In genomic region chr2:41544709-41545108, GRCh38 we compare ENCODE assay signal across 37 cellular contexts.
"Had no signal": no experiment of that assay in that cellular context is flagged by ENCODE, and none has a peak within 500 bp of the region (broad histone marks: within the 10 kb centered on the region; RNA-seq: fewer than 3 reads in every experiment).

No MANE protein-coding gene starts in this region.

- H3K4me3 ChIP-seq: adrenal gland, body of pancreas, breast epithelium had no signal

- H3K27ac Mint-ChIP-seq: activated B cell treated with CpG ODN at 0.5 μM for 24 hours; activated CD4-positive, alpha-beta memory T cell treated with anti-CD3 and anti-CD28 coated beads for 36 hours; activated CD4-positive, alpha-beta T cell treated with anti-CD3 and anti-CD28 coated beads, Interleukin-2, amount 10 ng/mL, durations not matched to agents 24 days and 14 days; activated CD8-positive, alpha-beta T cell treated with anti-CD3 and anti-CD28 coated beads for 36 hours; activated naive CD4-positive, alpha-beta T cell treated with anti-CD3 and anti-CD28 coated beads for 36 hours; activated naive CD4-positive, alpha-beta T cell treated with anti-CD3 and anti-CD28 coated beads, Interleukin-2, amount 50 U/mL, for 72 hours; activated naive CD8-positive, alpha-beta T cell treated with anti-CD3 and anti-CD28 coated beads, Interleukin-2, amount 10 ng/mL, durations not matched to agents 7 days and 5 days; activated T-cell treated with anti-CD3 and anti-CD28 coated beads, Interleukin-2, amount 50 U/mL, for 72 hours; activated T-helper 1 cell treated with anti-CD3 and anti-CD28 coated beads, Interleukin-12 subunit alpha, Interleukin-12 subunit beta, Interleukin-2, Interleukin-4 antibody, amounts not matched to agents 30 ng/mL and 10 ng/mL and 1 ng/mL, durations not matched to agents 14 hours and 24 hours and 36 hours; activated T-helper 17 cell treated with anti-CD3 and anti-CD28 coated beads, Interleukin-2, amount 50 U/mL, for 72 hours; T-helper 1 cell treated with Interleukin-12 subunit alpha and Interleukin-12 subunit beta and Interleukin-4 antibody, amounts not matched to agents 30 μg/mL and 1 μg/mL, for 36 hours; T-helper 2 cell treated with Interferon-gamma antibody and Interleukin-4, amounts not matched to agents 5 μg/mL and 100 μg/mL, for 36 hours had no signal

- H3K27ac ChIP-seq: adrenal gland, body of pancreas, brain microvascular endothelial cell, breast epithelium, VCaP had no signal

- H3K9me3 ChIP-seq: adrenal gland, body of pancreas, breast epithelium had no signal

- ATAC-seq: activated CD8-positive, alpha-beta T cell treated with anti-CD3 and anti-CD28 coated beads for 36 hours; activated naive CD4-positive, alpha-beta T cell treated with anti-CD3 and anti-CD28 coated beads, Interleukin-2, amount 50 U/mL, for 72 hours; activated T-cell treated with anti-CD3 and anti-CD28 coated beads, Interleukin-2, amount 50 U/mL, for 4 hours; activated T-cell treated with anti-CD3 and anti-CD28 coated beads, Interleukin-2, amount 50 U/mL, for 72 hours; activated T-helper 17 cell treated with anti-CD3 and anti-CD28 coated beads, Interleukin-2, amount 50 U/mL, for 72 hours; body of pancreas had no signal

- FAIRE-seq: astrocyte, TTC549 had no signal

- H3K4me1 ChIP-seq: adrenal gland, body of pancreas, breast epithelium had no signal

- DNase-seq: activated B cell treated with CpG ODN at 0.5 μM for 24 hours; activated CD4-positive, alpha-beta memory T cell treated with anti-CD3 and anti-CD28 coated beads for 36 hours; activated CD4-positive, alpha-beta T cell treated with anti-CD3 and anti-CD28 coated beads for 4 hours; activated CD4-positive, alpha-beta T cell treated with anti-CD3 and anti-CD28 coated beads, Interleukin-2, amount 10 ng/mL, durations not matched to agents 24 days and 14 days; activated CD4-positive, alpha-beta T cell treated with anti-CD3 and anti-CD28 coated beads, Interleukin-2, amount 50 U/mL, for 1 hour; activated CD4-positive, alpha-beta T cell treated with anti-CD3 and anti-CD28 coated beads, Interleukin-2, amount 50 U/mL, for 4 hours; activated CD4-positive, CD25-positive, alpha-beta regulatory T cell treated with anti-CD3 and anti-CD28 coated beads, Interleukin-2, amount 50 U/mL, for 72 hours; activated CD8-positive, alpha-beta memory T cell treated with anti-CD3 and anti-CD28 coated beads, Interleukin-2, amount 50 U/mL, for 4 hours; activated CD8-positive, alpha-beta T cell treated with anti-CD3 and anti-CD28 coated beads for 36 hours; activated effector memory CD4-positive, alpha-beta T cell treated with anti-CD3 and anti-CD28 coated beads, Interleukin-2, amount 50 U/mL, for 16 hours; activated gamma-delta T cell treated with Interleukin-2 at 50 U/mL for 16 hours; activated naive CD4-positive, alpha-beta T cell; activated naive CD4-positive, alpha-beta T cell treated with anti-CD3 and anti-CD28 coated beads for 36 hours; activated naive CD4-positive, alpha-beta T cell treated with anti-CD3 and anti-CD28 coated beads, Interleukin-2, amount 50 U/mL, for 16 hours; activated naive CD8-positive, alpha-beta T cell treated with anti-CD3 and anti-CD28 coated beads, Interleukin-2, amount 10 ng/mL, durations not matched to agents 7 days and 5 days; activated T-cell treated with anti-CD3 and anti-CD28 coated beads for 4 hours; activated T-cell treated with anti-CD3 and anti-CD28 coated beads, Interleukin-2, amount 50 U/mL, for 1 hour; activated T-cell treated with anti-CD3 and anti-CD28 coated beads, Interleukin-2, amount 50 U/mL, for 4 hours; activated T-cell treated with anti-CD3 and anti-CD28 coated beads, Interleukin-2, amount 50 U/mL, for 72 hours; adrenal gland; amniotic stem cell; aorta; body of pancreas; brain microvascular endothelial cell; central memory CD4-positive, alpha-beta T cell; T-helper 1 cell; T-helper 2 cell; T-helper 9 cell had no signal

- H3K27me3 ChIP-seq: adrenal gland, body of pancreas, brain microvascular endothelial cell, breast epithelium had no signal

- H3K36me3 Mint-ChIP-seq: activated CD4-positive, alpha-beta memory T cell treated with anti-CD3 and anti-CD28 coated beads for 36 hours; activated naive CD4-positive, alpha-beta T cell treated with anti-CD3 and anti-CD28 coated beads, Interleukin-2, amount 50 U/mL, for 72 hours; activated naive CD8-positive, alpha-beta T cell treated with anti-CD3 and anti-CD28 coated beads, Interleukin-2, amount 10 ng/mL, durations not matched to agents 7 days and 5 days had no signal

- H3K4me1 Mint-ChIP-seq: activated B cell treated with CpG ODN at 0.5 μM for 24 hours; activated CD4-positive, alpha-beta T cell treated with anti-CD3 and anti-CD28 coated beads, Interleukin-2, amount 10 ng/mL, durations not matched to agents 24 days and 14 days; activated naive CD8-positive, alpha-beta T cell treated with anti-CD3 and anti-CD28 coated beads, Interleukin-2, amount 10 ng/mL, durations not matched to agents 7 days and 5 days; activated T-helper 17 cell treated with anti-CD3 and anti-CD28 coated beads, Interleukin-2, amount 50 U/mL, for 72 hours had no signal

- H3K27me3 Mint-ChIP-seq: activated B cell treated with CpG ODN at 0.5 μM for 24 hours; activated CD4-positive, alpha-beta memory T cell treated with anti-CD3 and anti-CD28 coated beads for 36 hours; activated CD4-positive, alpha-beta T cell treated with anti-CD3 and anti-CD28 coated beads, Interleukin-2, amount 10 ng/mL, durations not matched to agents 24 days and 14 days; activated CD8-positive, alpha-beta T cell treated with anti-CD3 and anti-CD28 coated beads for 36 hours; activated naive CD8-positive, alpha-beta T cell treated with anti-CD3 and anti-CD28 coated beads, Interleukin-2, amount 10 ng/mL, durations not matched to agents 7 days and 5 days; activated T-helper 17 cell treated with anti-CD3 and anti-CD28 coated beads, Interleukin-2, amount 50 U/mL, for 72 hours had no signal

- H3K9me3 Mint-ChIP-seq: activated B cell treated with CpG ODN at 0.5 μM for 24 hours; activated CD4-positive, alpha-beta memory T cell treated with anti-CD3 and anti-CD28 coated beads for 36 hours; activated CD4-positive, alpha-beta T cell treated with anti-CD3 and anti-CD28 coated beads, Interleukin-2, amount 10 ng/mL, durations not matched to agents 24 days and 14 days; activated CD8-positive, alpha-beta T cell treated with anti-CD3 and anti-CD28 coated beads for 36 hours; activated naive CD4-positive, alpha-beta T cell treated with anti-CD3 and anti-CD28 coated beads for 36 hours; activated naive CD4-positive, alpha-beta T cell treated with anti-CD3 and anti-CD28 coated beads, Interleukin-2, amount 50 U/mL, for 72 hours; activated naive CD8-positive, alpha-beta T cell treated with anti-CD3 and anti-CD28 coated beads, Interleukin-2, amount 10 ng/mL, durations not matched to agents 7 days and 5 days; activated T-cell treated with anti-CD3 and anti-CD28 coated beads, Interleukin-2, amount 50 U/mL, for 4 hours; activated T-cell treated with anti-CD3 and anti-CD28 coated beads, Interleukin-2, amount 50 U/mL, for 72 hours; activated T-helper 17 cell treated with anti-CD3 and anti-CD28 coated beads, Interleukin-2, amount 50 U/mL, for 72 hours; T-helper 2 cell treated with Interferon-gamma antibody and Interleukin-4, amounts not matched to agents 5 μg/mL and 100 μg/mL, for 36 hours had no signal

- H3K36me3 ChIP-seq: adrenal gland, brain microvascular endothelial cell, breast epithelium had no signal

- H3K4me3 Mint-ChIP-seq: activated B cell treated with CpG ODN at 0.5 μM for 24 hours; activated CD4-positive, alpha-beta memory T cell treated with anti-CD3 and anti-CD28 coated beads for 36 hours; activated CD4-positive, alpha-beta T cell treated with anti-CD3 and anti-CD28 coated beads, Interleukin-2, amount 10 ng/mL, durations not matched to agents 24 days and 14 days; activated CD8-positive, alpha-beta T cell treated with anti-CD3 and anti-CD28 coated beads for 36 hours; activated naive CD4-positive, alpha-beta T cell treated with anti-CD3 and anti-CD28 coated beads for 36 hours; activated naive CD8-positive, alpha-beta T cell treated with anti-CD3 and anti-CD28 coated beads, Interleukin-2, amount 10 ng/mL, durations not matched to agents 7 days and 5 days; activated T-cell treated with anti-CD3 and anti-CD28 coated beads, Interleukin-2, amount 50 U/mL, for 4 hours; activated T-cell treated with anti-CD3 and anti-CD28 coated beads, Interleukin-2, amount 50 U/mL, for 72 hours; activated T-helper 1 cell treated with anti-CD3 and anti-CD28 coated beads, Interleukin-12 subunit alpha, Interleukin-12 subunit beta, Interleukin-2, Interleukin-4 antibody, amounts not matched to agents 30 ng/mL and 10 ng/mL and 1 ng/mL, durations not matched to agents 14 hours and 24 hours and 36 hours; activated T-helper 17 cell treated with anti-CD3 and anti-CD28 coated beads, Interleukin-2, amount 50 U/mL, for 72 hours; T-helper 1 cell treated with Interleukin-12 subunit alpha and Interleukin-12 subunit beta and Interleukin-4 antibody, amounts not matched to agents 30 μg/mL and 1 μg/mL, for 36 hours; T-helper 2 cell treated with Interferon-gamma antibody and Interleukin-4, amounts not matched to agents 5 μg/mL and 100 μg/mL, for 36 hours had no signal
